7 cellular contexts compared by ENCODE assay signal in genomic region chr22:37887610-37888378, GRCh38. TPM values are rescaled to one million over a fixed set of nuclear protein-coding genes. Genes with fewer than 3 reads are reported as not detected.
DNase-seq lines count a peak whose midpoint lies in the region; ATAC-seq, FAIRE-seq and TF ChIP-seq lines count a peak whose summit lies in the region.

No MANE protein-coding gene starts in this region.

- H3K27ac ChIP-seq in substantia nigra (ENCODE audit: low read depth, low read length, poor library complexity, severe bottlenecking): peak overlapping the region; percentile 56

- H3K27ac Mint-ChIP-seq in activated CD8-positive, alpha-beta memory T cell treated with anti-CD3 and anti-CD28 coated beads, Interleukin-2, amount 10 ng/mL, durations not matched to agents 7 days and 5 days: no peak overlapping the region

- CTCF ChIA-PET in activated CD8-positive, alpha-beta memory T cell treated with anti-CD3 and anti-CD28 coated beads, Interleukin-2, amount 10 ng/mL, durations not matched to agents 7 days and 5 days (lab: Charles Lee): interaction anchor here (1.7 to 2.2 kb wide), 2 partner anchors 24 to 77 kb away, joined by 5 read pairs; no protein-coding TSS in a partner anchor

- H3K4me1 Mint-ChIP-seq in activated CD8-positive, alpha-beta memory T cell treated with anti-CD3 and anti-CD28 coated beads, Interleukin-2, amount 10 ng/mL, durations not matched to agents 7 days and 5 days: peaks cover 4% of the 10 kb centered on the region

- FAIRE-seq in GM12892 (lab: Jason Lieb, UNC): no peak

- H3K27me3 Mint-ChIP-seq in activated CD8-positive, alpha-beta memory T cell treated with anti-CD3 and anti-CD28 coated beads, Interleukin-2, amount 10 ng/mL, durations not matched to agents 7 days and 5 days: no peaks in the 10 kb centered on the region

- H3K9me3 Mint-ChIP-seq in activated CD8-positive, alpha-beta memory T cell treated with anti-CD3 and anti-CD28 coated beads, Interleukin-2, amount 10 ng/mL, durations not matched to agents 7 days and 5 days (ENCODE audit: low read depth): no peaks in the 10 kb centered on the region

- ATAC-seq in GM21737 (IDR thresholded peaks at IDR 0.05; ENCODE audit: unreplicated experiment): no peak
- no peak for ATAC-seq in activated CD8-positive, alpha-beta memory T cell treated with anti-CD3 and anti-CD28 coated beads, Interleukin-2, amount 10 ng/mL, durations not matched to agents 7 days and 5 days

- in situ Hi-C loops in astrocyte of the spinal cord (cut with HindIII; ENCODE audit: low sequenced_read_pairs): no loop called here

- TF ChIP-seq CTCF in astrocyte of the spinal cord (IDR thresholded peaks at IDR 0.05; ENCODE audit: low read depth, low read length): peak; percentile 75

- DNase-seq in HPDE6-E6E7 (ENCODE audit: extremely low spot score) (peak; percentile 60), astrocyte of the spinal cord (ENCODE audit: low read depth, low spot score) (peak; percentile 84), islet precursor cell (peak; percentile 99), substantia nigra (lab: John Stamatoyannopoulos, UW) (peak in 30 of 49 donors; percentile 19 to 77 (median 43)), GM12892 (ENCODE audit: insufficient read length) (no peak)
- no peak for DNase-seq in activated CD8-positive, alpha-beta memory T cell treated with anti-CD3 and anti-CD28 coated beads, Interleukin-2, amount 10 ng/mL, durations not matched to agents 7 days and 5 days

- no peak overlapping the region for H3K4me3 Mint-ChIP-seq in activated CD8-positive, alpha-beta memory T cell treated with anti-CD3 and anti-CD28 coated beads, Interleukin-2, amount 10 ng/mL, durations not matched to agents 7 days and 5 days

- peaks cover 33% of the 10 kb centered on the region for H3K36me3 Mint-ChIP-seq in activated CD8-positive, alpha-beta memory T cell treated with anti-CD3 and anti-CD28 coated beads, Interleukin-2, amount 10 ng/mL, durations not matched to agents 7 days and 5 days

- H3K4me3 ChIP-seq in astrocyte of the spinal cord (ENCODE audit: low read depth, low read length): no peak overlapping the region

- TF ChIP-seq POLR2A in GM12892 (IDR thresholded peaks at IDR 0.05; ENCODE audit: low read depth, low read length): no peak

RNA-seq across cellular contexts. Expression of gene MICALL1, which starts 18.3 kb away (rescaled TPM):
- polyA plus RNA-seq in GM12892 (2012; ENCODE audit: missing spikeins): 4.0 TPM
- total RNA-seq in activated CD8-positive, alpha-beta memory T cell treated with anti-CD3 and anti-CD28 coated beads, Interleukin-2, amount 10 ng/mL, durations not matched to agents 7 days and 5 days: 10 to 100 TPM; 19.7 to 23.1 TPM

RNA-seq across cellular contexts. Expression of gene EIF3L, which starts 38.6 kb away (rescaled TPM):
- polyA plus RNA-seq in GM12892 (2012; ENCODE audit: missing spikeins): 599 TPM
- 100 to 1,000 TPM; 218 to 370 TPM for total RNA-seq in activated CD8-positive, alpha-beta memory T cell treated with anti-CD3 and anti-CD28 coated beads, Interleukin-2, amount 10 ng/mL, durations not matched to agents 7 days and 5 days

RNA-seq across cellular contexts. Expression of gene ANKRD54, which starts 43.7 kb away (rescaled TPM):
- polyA plus RNA-seq in GM12892 (2012; ENCODE audit: missing spikeins): 8.7 TPM
- total RNA-seq in activated CD8-positive, alpha-beta memory T cell treated with anti-CD3 and anti-CD28 coated beads, Interleukin-2, amount 10 ng/mL, durations not matched to agents 7 days and 5 days: 10 to 100 TPM; 27.2 to 31.2 TPM

Comparison
In these comparisons a context has a peak if more than half of its experiments do, and no peak if none do; other contexts are left out.
1. DNase-seq: peak in HPDE6-E6E7 (single experiment), astrocyte of the spinal cord (single experiment), islet precursor cell (single experiment) and substantia nigra (30 of 49); none in GM12892 (single experiment) and activated CD8-positive, alpha-beta memory T cell treated with anti-CD3 and anti-CD28 coated beads, Interleukin-2, amount 10 ng/mL, durations not matched to agents 7 days and 5 days (single experiment).